Comparison of ENCODE assay signal across 8 cellular contexts in the genomic region with DNA sequence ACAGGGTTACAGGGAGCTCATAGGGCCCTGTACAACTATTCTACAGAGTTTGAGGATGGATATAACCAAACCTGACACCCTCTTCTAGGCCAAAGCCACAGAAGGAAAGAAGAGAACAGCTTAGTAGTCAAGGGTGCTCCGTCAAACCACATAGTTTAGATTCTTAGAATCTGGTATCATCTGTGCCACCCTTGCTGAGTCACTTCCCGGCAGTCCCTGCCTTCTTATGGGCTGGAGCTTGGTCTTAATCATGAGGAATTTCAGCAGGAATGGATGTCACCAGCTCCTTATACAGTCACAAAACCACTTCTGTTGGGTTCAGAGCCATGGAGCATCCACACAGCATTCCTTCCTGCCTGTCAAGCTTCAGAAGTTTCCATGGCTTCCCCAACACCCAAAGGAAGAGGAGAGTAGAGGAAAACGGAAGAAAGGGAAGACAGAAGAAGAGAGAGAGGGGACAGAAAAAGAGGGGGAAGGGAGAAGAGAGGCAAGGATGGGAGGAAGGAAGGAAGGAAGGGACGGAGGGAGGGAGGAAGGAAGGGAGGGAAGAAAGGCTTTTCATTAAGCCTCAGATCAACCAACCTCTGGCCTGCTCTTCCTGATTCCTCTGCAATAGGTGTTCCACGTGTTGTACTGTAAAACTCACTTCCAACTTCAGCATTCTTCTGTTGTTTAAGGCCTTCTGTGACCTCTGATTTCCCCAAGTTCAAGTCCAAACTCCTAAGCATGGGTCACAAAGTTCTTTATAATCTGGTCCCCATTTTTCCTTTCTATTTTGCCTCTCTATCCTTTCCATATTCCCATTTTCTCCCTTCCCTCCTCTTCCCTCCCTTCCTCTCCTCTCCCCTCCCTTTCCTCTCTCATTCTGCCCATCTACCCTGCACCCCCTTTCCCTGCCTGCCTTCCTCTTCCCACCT.
DNase-seq lines count a peak whose midpoint lies in the region; ATAC-seq and TF ChIP-seq lines count a peak whose summit lies in the region.

No MANE protein-coding gene starts in this region.

- H3K27me3 Mint-ChIP-seq in natural killer cell treated with Interleukin-12 subunit alpha and Interleukin-12 subunit beta and Interleukin-15 and Interleukin-18, amount 100 ng/mL, for 72 hours, result peaks cover 15 to 19% of the 10 kb centered on the region in 2 donors

- TF ChIP-seq CTCF in choroid plexus epithelial cell (conservative IDR thresholded peaks at IDR 0.05; ENCODE audit: low read depth, low read length), result no peak

- H3K4me1 Mint-ChIP-seq in natural killer cell treated with Interleukin-12 subunit alpha and Interleukin-12 subunit beta and Interleukin-15 and Interleukin-18, amount 100 ng/mL, for 72 hours (ENCODE audit: low read depth in 2 of 2), result peaks cover 41 to 60% of the 10 kb centered on the region in 2 donors

- peaks cover 4% of the 10 kb centered on the region for H3K9me3 Mint-ChIP-seq in natural killer cell treated with Interleukin-12 subunit alpha and Interleukin-12 subunit beta and Interleukin-15 and Interleukin-18, amount 100 ng/mL, for 72 hours

- DNase-seq in Daoy (ENCODE audit: low read depth) (peak; percentile 89), NCI-H226 (peak; percentile 81), choroid plexus epithelial cell (ENCODE audit: low read depth) (peak; percentile 87), NCI-H2227 (lab: John Stamatoyannopoulos, UW; ENCODE audit: unreplicated experiment) (no peak), NCI-H524 (lab: John Stamatoyannopoulos, UW) (no peak), NCI-H2029 (lab: John Stamatoyannopoulos, UW) (no peak)
- peak; percentile 72 for DNase-seq in natural killer cell treated with Interleukin-12 subunit alpha and Interleukin-12 subunit beta and Interleukin-15 and Interleukin-18, amount 100 ng/mL, for 72 hours (ENCODE audit: low spot score)

- H3K4me3 ChIP-seq in choroid plexus epithelial cell (ENCODE audit: low read depth, low read length), result no peak overlapping the region

- H3K4me3 Mint-ChIP-seq in natural killer cell treated with Interleukin-12 subunit alpha and Interleukin-12 subunit beta and Interleukin-15 and Interleukin-18, amount 100 ng/mL, for 72 hours, result peak overlapping the region; percentile 59

- H3K27ac Mint-ChIP-seq in natural killer cell treated with Interleukin-12 subunit alpha and Interleukin-12 subunit beta and Interleukin-15 and Interleukin-18, amount 100 ng/mL, for 72 hours, result peak overlapping the region; percentile 93 to 97

- ATAC-seq in natural killer cell treated with Interleukin-12 subunit alpha and Interleukin-12 subunit beta and Interleukin-15 and Interleukin-18, amount 100 ng/mL, for 72 hours, result peak; percentile 90 to 96
- no peak for ATAC-seq in GM19397 (IDR thresholded peaks at IDR 0.05; ENCODE audit: unreplicated experiment)

- H3K36me3 Mint-ChIP-seq in natural killer cell treated with Interleukin-12 subunit alpha and Interleukin-12 subunit beta and Interleukin-15 and Interleukin-18, amount 100 ng/mL, for 72 hours, result peaks cover 14% of the 10 kb centered on the region

Comparison
In these comparisons a context has a peak if more than half of its experiments do, and no peak if none do; other contexts are left out.
1. DNase-seq: peak in Daoy (single experiment), NCI-H226 (single experiment), choroid plexus epithelial cell (single experiment) and natural killer cell treated with Interleukin-12 subunit alpha and Interleukin-12 subunit beta and Interleukin-15 and Interleukin-18, amount 100 ng/mL, for 72 hours (single experiment); none in NCI-H2227 (single experiment), NCI-H524 (0 of 2) and NCI-H2029 (single experiment).